16 cellular contexts compared by ENCODE assay signal in genomic region chr1:205032512-205032911, GRCh38. TPM values are rescaled to one million over a fixed set of nuclear protein-coding genes. Genes with fewer than 3 reads are reported as not detected.
DNase-seq lines count a peak whose midpoint lies in the region; ATAC-seq, FAIRE-seq and TF ChIP-seq lines count a peak whose summit lies in the region.
"Had no signal": no experiment of that assay in that cellular context is flagged by ENCODE, and none has a peak within 500 bp of the region (broad histone marks: within the 10 kb centered on the region; RNA-seq: fewer than 3 reads in every experiment).

No MANE protein-coding gene starts in this region.

- H3K27ac Mint-ChIP-seq in chondrocyte (ENCODE audit: unreplicated experiment) = no peak overlapping the region
- H3K27ac Mint-ChIP-seq: H9, T-helper 17 cell had no signal

- no peak overlapping the region for H3K4me3 Mint-ChIP-seq in chondrocyte (ENCODE audit: unreplicated experiment)
- H3K4me3 Mint-ChIP-seq: H9, T-helper 17 cell had no signal

- H3K27me3 Mint-ChIP-seq in chondrocyte (ENCODE audit: low read depth) = peaks cover 55% of the 10 kb centered on the region

- H3K4me1 Mint-ChIP-seq in chondrocyte (ENCODE audit: low read depth) = no peaks in the 10 kb centered on the region

- no peak for TF ChIP-seq CTCF in chondrocyte (IDR thresholded peaks at IDR 0.05)

- no peaks in the 10 kb centered on the region for H3K36me3 Mint-ChIP-seq in chondrocyte (ENCODE audit: low read depth)

- FAIRE-seq in frontal cortex (lab: Jason Lieb, UNC) = no peak

- H3K9me3 Mint-ChIP-seq in chondrocyte (ENCODE audit: low read depth) = no peaks in the 10 kb centered on the region
- H3K9me3 Mint-ChIP-seq: H9 had no signal

- DNase-seq in DMS 273 (lab: John Stamatoyannopoulos, UW; ENCODE audit: unreplicated experiment) (peak; percentile 98), NCI-H1694 (lab: John Stamatoyannopoulos, UW) (peak; percentile 97), NCI-H69 (lab: John Stamatoyannopoulos, UW) (peak; percentile 94), chondrocyte (ENCODE audit: low spot score) (peak; percentile 64), frontal cortex (ENCODE audit: low spot score in 2 of 2) (no peak), NCI-H2227 (lab: John Stamatoyannopoulos, UW; ENCODE audit: unreplicated experiment) (no peak)
- DNase-seq: EL, H9, NCI-H1105, NCI-H187, SIG-M5, T-helper 17 cell had no signal

- no peak for ATAC-seq in GM21528 (IDR thresholded peaks at IDR 0.05; ENCODE audit: low FRiP score, unreplicated experiment)
- ATAC-seq in GM21529 (IDR thresholded peaks at IDR 0.05; ENCODE audit: unreplicated experiment) = no peak
- ATAC-seq: T-helper 17 cell had no signal

RNA-seq across cellular contexts. Expression of gene CNTN2, which starts 10.5 kb away (rescaled TPM):
- total RNA-seq in chondrocyte (not detected in 3 replicates), frontal cortex (17.5 TPM)
- total RNA-seq: A673, NCI-H460, T-helper 17 cell had no signal

RNA-seq across cellular contexts. Expression of gene TMEM81, which starts 51.7 kb away (rescaled TPM):
- total RNA-seq in chondrocyte (2.5 to 3.8 TPM (median 3.7 TPM) in 3 replicates), frontal cortex (3.3 TPM)

Comparison
In these comparisons a context has a peak if more than half of its experiments do, and no peak if none do; other contexts are left out.
1. DNase-seq: peak in DMS 273 (single experiment), NCI-H1694 (single experiment), NCI-H69 (single experiment) and chondrocyte (single experiment); none in frontal cortex (0 of 2) and NCI-H2227 (single experiment).
2. RNA of gene CNTN2, which starts 10.5 kb away (total RNA-seq): 17.5 TPM in frontal cortex (single experiment); not detected in chondrocyte; every median in the first group is over 10 times any median in the second.